In genomic region chr6:130980310-130981032, GRCh38 we compare ENCODE assay signal across 20 cellular contexts.
DNase-seq lines count a peak whose midpoint lies in the region; ATAC-seq and TF ChIP-seq lines count a peak whose summit lies in the region.
"Had no signal": no experiment of that assay in that cellular context is flagged by ENCODE, and none has a peak within 500 bp of the region (broad histone marks: within the 10 kb centered on the region; RNA-seq: fewer than 3 reads in every experiment).

No MANE protein-coding gene starts in this region.

- H3K36me3 Mint-ChIP-seq in endothelial cell (ENCODE audit: low read depth, unreplicated experiment) (peaks cover 5% of the 10 kb centered on the region), neural progenitor cell (peaks cover 6% of the 10 kb centered on the region)

- H3F3A ChIP-seq in neural progenitor cell (ENCODE audit: low read depth): no peaks in the 10 kb centered on the region

- DNase-seq in CMK (ENCODE audit: low read depth) (peak; percentile 30), Panc1 (ENCODE audit: low read depth, low spot score) (no peak), endothelial cell (ENCODE audit: low spot score) (peak; percentile 25), neural progenitor cell (ENCODE audit: low spot score) (no peak), inferior parietal cortex (ENCODE audit: extremely low spot score) (no peak), coronary artery (ENCODE audit: low spot score) (no peak), SJCRH30 (no peak), vagina (ENCODE audit: extremely low spot score in 2 of 2) (no peak)
- DNase-seq: activated CD4-positive, alpha-beta T cell treated with anti-CD3 and anti-CD28 coated beads for 4 hours; activated gamma-delta T cell treated with Interleukin-2 at 50 U/mL for 16 hours; Caco-2; EL; H9; mucosa of descending colon; NCI-H1092 treated with DMSO at 0.1 percent for 48 hours; NCI-H510A treated with DMSO at 0.1 percent for 48 hours; occipital lobe; SIG-M5; sigmoid colon had no signal

- H3K9me3 Mint-ChIP-seq in endothelial cell (ENCODE audit: unreplicated experiment) (no peaks in the 10 kb centered on the region), neural progenitor cell (peaks cover 9% of the 10 kb centered on the region)
- H3K9me3 Mint-ChIP-seq: H9 had no signal

- H3K79me2 ChIP-seq in neural progenitor cell (ENCODE audit: low read depth): peaks cover 32% of the 10 kb centered on the region

- ATAC-seq in Panc1: no peak
- ATAC-seq: mucosa of descending colon had no signal

- H3K36me3 ChIP-seq in Panc1 (ENCODE audit: control insufficient read depth, insufficient read depth, low read length): no peaks in the 10 kb centered on the region
- no peaks in the 10 kb centered on the region for H3K36me3 ChIP-seq in neural progenitor cell
- H3K36me3 ChIP-seq in SJCRH30: no peaks in the 10 kb centered on the region; the same call in 1 of the 2 replicates
- no peaks in the 10 kb centered on the region for H3K36me3 ChIP-seq in vagina
- H3K36me3 ChIP-seq: sigmoid colon had no signal

- H3K4me3 ChIP-seq in Panc1 (ENCODE audit: low read depth in 2 of 2, low read length in 2 of 2) (no peak overlapping the region), neural progenitor cell (no peak overlapping the region), coronary artery (no peak overlapping the region), SJCRH30 (no peak overlapping the region), vagina (no peak overlapping the region)
- H3K4me3 ChIP-seq: mucosa of descending colon, sigmoid colon had no signal

- H3K9me3 ChIP-seq in Panc1 (ENCODE audit: control insufficient read depth, insufficient read depth, low read depth, low read length) (no peaks in the 10 kb centered on the region; the same call in 1 of the 2 replicates), neural progenitor cell (ENCODE audit: low read depth) (no peaks in the 10 kb centered on the region), SJCRH30 (replicated peaks) (peaks cover 5% of the 10 kb centered on the region; the same call in 1 of the 2 replicates), vagina (no peaks in the 10 kb centered on the region)
- H3K9me3 ChIP-seq: Caco-2, mucosa of descending colon, sigmoid colon had no signal

- no peak overlapping the region for H2AFZ ChIP-seq in neural progenitor cell (replicated peaks)

- H3K4me1 ChIP-seq in Panc1 (ENCODE audit: control insufficient read depth, insufficient read depth, low read length) (peaks cover 48% of the 10 kb centered on the region), neural progenitor cell (peaks cover 10% of the 10 kb centered on the region), SJCRH30 (peaks cover 13% of the 10 kb centered on the region; the same call in 1 of the 2 replicates), vagina (peaks cover 16% of the 10 kb centered on the region)
- H3K4me1 ChIP-seq: Caco-2 had no signal

- TF ChIP-seq POLR2A in vagina (IDR thresholded peaks at IDR 0.05): no peak

- H3K4me1 Mint-ChIP-seq in endothelial cell (ENCODE audit: unreplicated experiment) (peaks cover 58% of the 10 kb centered on the region), neural progenitor cell (peaks cover 14% of the 10 kb centered on the region)

- in situ Hi-C loops in Panc1 (cut with HindIII; ENCODE audit: low pct_unique_long_range_greater_than_20kb, low sequenced_read_pairs): no loop called here

- H3K27ac ChIP-seq in Panc1 (ENCODE audit: low read length): peak overlapping the region; percentile 53; the same call in 1 of the 2 replicates
- no peak overlapping the region for H3K27ac ChIP-seq in neural progenitor cell
- no peak overlapping the region for H3K27ac ChIP-seq in coronary artery
- no peak overlapping the region for H3K27ac ChIP-seq in SJCRH30
- H3K27ac ChIP-seq in vagina: no peak overlapping the region

- no TSS peak for BruUV-seq in Panc1 (replicated peaks; lab: Mats Ljungman, UMichigan)

- H3K4me3 Mint-ChIP-seq in endothelial cell (ENCODE audit: unreplicated experiment) (peak overlapping the region; percentile 52), neural progenitor cell (no peak overlapping the region)
- H3K4me3 Mint-ChIP-seq: H9; stimulated activated naive CD8-positive, alpha-beta T cell treated with anti-CD3 and anti-CD28 coated beads, Interleukin-15, Interleukin-2, amounts not matched to agents 100 ng/mL and 50 ng/mL, for 24 hours had no signal

- H4K20me1 ChIP-seq in neural progenitor cell (ENCODE audit: low read depth): no peaks in the 10 kb centered on the region

- TF ChIP-seq CTCF in Panc1 (IDR thresholded peaks at IDR 0.05) (no peak), endothelial cell (IDR thresholded peaks at IDR 0.05; ENCODE audit: unreplicated experiment) (no peak), neural progenitor cell (IDR thresholded peaks at IDR 0.05) (no peak), coronary artery (IDR thresholded peaks at IDR 0.05) (no peak), vagina (IDR thresholded peaks at IDR 0.05) (no peak)

- peak overlapping the region; percentile 96 for H3K27ac Mint-ChIP-seq in endothelial cell (ENCODE audit: unreplicated experiment)
- H3K27ac Mint-ChIP-seq in neural progenitor cell: no peak overlapping the region
- H3K27ac Mint-ChIP-seq: stimulated activated naive CD8-positive, alpha-beta T cell treated with anti-CD3 and anti-CD28 coated beads, Interleukin-15, Interleukin-2, amounts not matched to agents 100 ng/mL and 50 ng/mL, for 24 hours had no signal

- POLR2A ChIA-PET in Panc1 (lab: Charles Lee): no interaction called here

- H3K27me3 ChIP-seq in Panc1 (ENCODE audit: control insufficient read depth, insufficient read depth, low read length) (no peaks in the 10 kb centered on the region), neural progenitor cell (no peaks in the 10 kb centered on the region), SJCRH30 (no peaks in the 10 kb centered on the region), vagina (no peaks in the 10 kb centered on the region)
- H3K27me3 ChIP-seq: sigmoid colon had no signal

- H3K4me2 ChIP-seq in neural progenitor cell: peak overlapping the region; percentile 17

- H3K27me3 Mint-ChIP-seq in endothelial cell (ENCODE audit: unreplicated experiment): peaks cover 8% of the 10 kb centered on the region
- peaks cover 3% of the 10 kb centered on the region for H3K27me3 Mint-ChIP-seq in neural progenitor cell (ENCODE audit: insufficient read depth, low read depth)
- H3K27me3 Mint-ChIP-seq: stimulated activated naive CD8-positive, alpha-beta T cell treated with anti-CD3 and anti-CD28 coated beads, Interleukin-15, Interleukin-2, amounts not matched to agents 100 ng/mL and 50 ng/mL, for 24 hours had no signal

- H3K9ac ChIP-seq in neural progenitor cell: no peak overlapping the region

- intact Hi-C loops in Panc1 (cut with micrococcal nuclease; ENCODE audit: unreplicated experiment) (no loop called here), vagina (cut with DNase I) (no loop called here)

- CTCF ChIA-PET in Panc1 (lab: Charles Lee): no interaction called here

Comparison
In these comparisons a context has a peak if more than half of its experiments do, and no peak if none do; other contexts are left out.
1. DNase-seq: peak in CMK (single experiment) and endothelial cell (single experiment); none in Panc1 (single experiment), neural progenitor cell (single experiment), inferior parietal cortex (single experiment), coronary artery (single experiment), SJCRH30 (0 of 2) and vagina (0 of 2).